In the genomic region with DNA sequence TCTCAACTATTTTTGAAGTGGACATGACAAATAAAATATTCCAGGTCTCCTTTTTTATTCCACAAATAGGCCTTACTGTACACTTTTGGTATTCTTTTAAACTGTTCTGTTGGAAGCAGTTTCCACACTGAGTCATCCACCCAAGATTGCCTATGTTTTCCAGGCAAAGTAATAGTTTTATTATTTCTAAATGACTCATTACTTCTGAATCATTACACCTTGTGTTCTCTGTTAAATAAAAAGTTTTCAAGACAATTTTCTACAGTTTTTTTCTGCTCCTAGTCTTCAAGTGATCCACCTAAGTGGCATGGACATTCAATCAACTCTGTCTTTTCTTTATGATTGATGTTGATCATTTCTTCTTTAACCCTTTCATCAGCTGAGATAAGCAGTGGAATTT, we compare ENCODE assay signal across 13 cellular contexts. TPM values are rescaled to one million over a fixed set of nuclear protein-coding genes. Genes with fewer than 3 reads are reported as not detected.
DNase-seq lines count a peak whose midpoint lies in the region; ATAC-seq, FAIRE-seq and TF ChIP-seq lines count a peak whose summit lies in the region.
"Had no signal": no experiment of that assay in that cellular context is flagged by ENCODE, and none has a peak within 500 bp of the region (broad histone marks: within the 10 kb centered on the region; RNA-seq: fewer than 3 reads in every experiment).

No MANE protein-coding gene starts in this region.

- CTCF ChIA-PET in A549 (lab: Yijun Ruan, JAX) (no interaction called here), A673 (lab: Charles Lee) (interaction anchor here (0.6 kb wide), 1 partner anchor 36 kb away, joined by 5 read pairs; no protein-coding TSS in a partner anchor)

- H3K9me3 ChIP-seq in A549 (no peaks in the 10 kb centered on the region), A673 (ENCODE audit: low read depth, low read length, poor library complexity, severe bottlenecking) (no peaks in the 10 kb centered on the region), upper lobe of right lung (no peaks in the 10 kb centered on the region)
- H3K9me3 ChIP-seq: BLaER1 had no signal

- BruUV-seq in A673 (replicated peaks; lab: Mats Ljungman, UMichigan), result no TSS peak

- TF ChIP-seq CTCF in A549 (IDR thresholded peaks at IDR 0.05) (no peak), bronchial epithelial cell (IDR thresholded peaks at IDR 0.05; ENCODE audit: insufficient read depth, low read length, severe bottlenecking) (no peak), A673 (conservative IDR thresholded peaks at IDR 0.05; ENCODE audit: low read depth, low read length) (no peak), upper lobe of right lung (IDR thresholded peaks at IDR 0.05) (no peak)

- POLR2A ChIA-PET in A549 (lab: Yijun Ruan, JAX) (no interaction called here), A673 (lab: Charles Lee; ENCODE audit: low non-redundant PET) (no interaction called here)

- H3K27ac ChIP-seq in A549 (no peak overlapping the region), A673 (ENCODE audit: low read depth, low read length, poor library complexity, severe bottlenecking) (no peak overlapping the region), upper lobe of right lung (no peak overlapping the region)
- H3K27ac ChIP-seq: BLaER1 had no signal

- FAIRE-seq in A549 (lab: Jason Lieb, UNC) (no peak), bronchial epithelial cell (lab: Jason Lieb, UNC) (no peak)

- TF ChIP-seq POLR2A in A549 (IDR thresholded peaks at IDR 0.05; ENCODE audit: low read length), result no peak

- H3K27me3 ChIP-seq in bronchial epithelial cell (ENCODE audit: control insufficient read depth, insufficient read depth, low read length) (no peaks in the 10 kb centered on the region), A673 (replicated peaks; ENCODE audit: insufficient read depth, low read depth, low read length, poor library complexity) (peaks cover 68% of the 10 kb centered on the region), upper lobe of right lung (no peaks in the 10 kb centered on the region)
- H3K27me3 ChIP-seq: BLaER1 had no signal

- H3K4me1 ChIP-seq in A549 (peaks cover 16% of the 10 kb centered on the region), A673 (ENCODE audit: insufficient read depth, low read length, poor library complexity, severe bottlenecking) (no peaks in the 10 kb centered on the region), upper lobe of right lung (no peaks in the 10 kb centered on the region)

- peak overlapping the region; percentile 11; the same call in 2 of the 3 replicates for H3K4me2 ChIP-seq in A549

- 0 out of 6 replicates have a peak, but pooled peaks of 1 of the 2 experiments have one; percentile 51 for ATAC-seq in A549
- no peak for ATAC-seq in GM18520 (IDR thresholded peaks at IDR 0.05; ENCODE audit: unreplicated experiment)
- no peak for ATAC-seq in upper lobe of right lung
- ATAC-seq: left ventricle myocardium superior had no signal

- H3K36me3 ChIP-seq in bronchial epithelial cell (ENCODE audit: control insufficient read depth, insufficient read depth, low read length), result no peaks in the 10 kb centered on the region
- H3K36me3 ChIP-seq in A673 (ENCODE audit: insufficient read depth, low read length, poor library complexity, severe bottlenecking), result no peaks in the 10 kb centered on the region
- H3K36me3 ChIP-seq in upper lobe of right lung, result no peaks in the 10 kb centered on the region
- H3K36me3 ChIP-seq: BLaER1 had no signal

- TF ChIP-seq EP300 in A549 (IDR thresholded peaks at IDR 0.05), result no peak

- intact Hi-C loops in A673 (cut with micrococcal nuclease; ENCODE audit: unreplicated experiment) (no loop called here), upper lobe of right lung (cut with DNase I) (no loop called here)

- H3K4me3 ChIP-seq in A549, result no peak overlapping the region
- H3K4me3 ChIP-seq in bronchial epithelial cell (ENCODE audit: low read depth, low read length), result no peak overlapping the region
- H3K4me3 ChIP-seq in A673 (ENCODE audit: low read depth, low read length, poor library complexity, severe bottlenecking), result no peak overlapping the region
- H3K4me3 ChIP-seq in upper lobe of right lung, result no peak overlapping the region
- H3K4me3 ChIP-seq: BLaER1 had no signal

- DNase-seq in A549 (ENCODE audit: low read depth in 1 of 2, low spot score in 1 of 2), result no peak
- peak; percentile 42 for DNase-seq in HS-27A (ENCODE audit: low read depth)
- peak; percentile 91 for DNase-seq in bronchial epithelial cell (ENCODE audit: low read depth)
- DNase-seq in kidney tubule cell (ENCODE audit: low spot score), result peak; percentile 83
- no peak for DNase-seq in activated CD4-positive, CD25-positive, alpha-beta regulatory T cell (lab: John Stamatoyannopoulos, UW)
- DNase-seq in A673 (ENCODE audit: low spot score), result no peak
- no peak for DNase-seq in upper lobe of right lung
- DNase-seq: endodermal cell, Karpas-422, left ventricle myocardium superior, right cardiac atrium had no signal

- no peak for TF ChIP-seq RAD21 in A549 (conservative IDR thresholded peaks at IDR 0.05 in 1 of 2, IDR thresholded peaks at IDR 0.05 in 1 of 2)

TF ChIP-seq in A549, 52 proteins besides CTCF, POLR2A, EP300 and RAD21:
- TF ChIP-seq KDM1A (IDR thresholded peaks at IDR 0.05; ENCODE audit: low read depth) (no peak), FOSL2 (IDR thresholded peaks at IDR 0.05) (peak; percentile 69), FOSL2 (CRISPR knock-in tag; IDR thresholded peaks at IDR 0.05) (peak; percentile 55; the same call in 1 of the 2 replicates), NFE2L2 (conservative IDR thresholded peaks at IDR 0.05; ENCODE audit: low read length) (no peak)
- TF ChIP-seq, protein P1, sequence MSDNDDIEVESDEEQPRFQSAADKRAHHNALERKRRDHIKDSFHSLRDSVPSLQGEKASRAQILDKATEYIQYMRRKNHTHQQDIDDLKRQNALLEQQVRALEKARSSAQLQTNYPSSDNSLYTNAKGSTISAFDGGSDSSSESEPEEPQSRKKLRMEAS (IDR thresholded peaks at IDR 0.05), result no peak
TF ChIP-seq in A549: peak in this region for 1.

RNA-seq across cellular contexts. Expression of a gene that starts 26.5 kb away (rescaled TPM):
- polyA plus RNA-seq in A549 (2011; rRNA removed) (2.9 and 3.2 TPM in 2 replicates), A549 (2017; fragmentation: RNase III; extraction: RNeasy Plus Mini Kit Qiagen cat#74134 plus additional on column Dnase treatment) (1.9 to 2.2 TPM (median 2.0 TPM) in 3 replicates)
- 0.52 and 0.61 TPM in 2 replicates for polyA plus RNA-seq in A549 (2012; cell fraction: cytosol; rRNA removed)
- 0.23 and 0.38 TPM in 2 replicates for polyA plus RNA-seq in A549 (2012; cell fraction: nucleus; rRNA removed)
- 4.8 and 5.2 TPM in 2 replicates for polyA minus RNA-seq in A549 (2011; rRNA and poly(A)+ RNA removed)
- total RNA-seq in bronchial epithelial cell (4.2 and 6.1 TPM in 2 replicates), A673 (2021) (1.1 and 1.3 TPM in 2 replicates), upper lobe of right lung (7.4 TPM)

Comparison
In these comparisons a context has a peak if more than half of its experiments do, and no peak if none do; other contexts are left out.
1. DNase-seq: peak in HS-27A (single experiment), bronchial epithelial cell (single experiment) and kidney tubule cell (single experiment); none in A549 (0 of 2), activated CD4-positive, CD25-positive, alpha-beta regulatory T cell (0 of 4), A673 (single experiment) and upper lobe of right lung (single experiment).